17 cellular contexts compared by ENCODE assay signal in genomic region chr5:149254506-149254905, GRCh38. TPM values are rescaled to one million over a fixed set of nuclear protein-coding genes. Genes with fewer than 3 reads are reported as not detected.
DNase-seq lines count a peak whose midpoint lies in the region; ATAC-seq and TF ChIP-seq lines count a peak whose summit lies in the region.
"Had no signal": no experiment of that assay in that cellular context is flagged by ENCODE, and none has a peak within 500 bp of the region (broad histone marks: within the 10 kb centered on the region; RNA-seq: fewer than 3 reads in every experiment).

No MANE protein-coding gene starts in this region.

- peaks cover 34% of the 10 kb centered on the region for H3K4me1 ChIP-seq in adipocyte (ENCODE audit: control insufficient read depth, insufficient read depth, low read length)
- H3K4me1 ChIP-seq: BE2C, gastroesophageal sphincter, right lobe of liver, vagina had no signal

- H3K36me3 Mint-ChIP-seq in HFFc6 (ENCODE audit: low read depth): peaks cover 58% of the 10 kb centered on the region
- H3K36me3 Mint-ChIP-seq in activated T-cell treated with anti-CD3 and anti-CD28 coated beads, Interleukin-2, amount 50 U/mL, for 24 hours (ENCODE audit: low read depth): no peaks in the 10 kb centered on the region
- H3K36me3 Mint-ChIP-seq: naive thymus-derived CD8-positive, alpha-beta T cell had no signal

- peaks cover 38% of the 10 kb centered on the region for H3K4me1 Mint-ChIP-seq in HFFc6 (ENCODE audit: low read depth)
- no peaks in the 10 kb centered on the region for H3K4me1 Mint-ChIP-seq in activated T-cell treated with anti-CD3 and anti-CD28 coated beads, Interleukin-2, amount 50 U/mL, for 24 hours (ENCODE audit: low read depth)

- H3K4me3 Mint-ChIP-seq in HFFc6: no peak overlapping the region
- H3K4me3 Mint-ChIP-seq in activated T-cell treated with anti-CD3 and anti-CD28 coated beads, Interleukin-2, amount 50 U/mL, for 24 hours: no peak overlapping the region
- H3K4me3 Mint-ChIP-seq: naive thymus-derived CD8-positive, alpha-beta T cell; stimulated activated naive CD8-positive, alpha-beta T cell treated with anti-CD3 and anti-CD28 coated beads, Interleukin-15, Interleukin-2, amounts not matched to agents 100 ng/mL and 50 ng/mL, for 24 hours had no signal

- peak; percentile 70 for DNase-seq in AG08395 (ENCODE audit: low spot score)
- peak; percentile 9 for DNase-seq in HFFc6
- peak; percentile 63 for DNase-seq in adipocyte (ENCODE audit: low read depth)
- DNase-seq in iPS-NIHi11 (ENCODE audit: low spot score): peak; percentile 86
- no peak for DNase-seq in activated T-cell treated with anti-CD3 and anti-CD28 coated beads, Interleukin-2, amount 50 U/mL, for 24 hours
- no peak for DNase-seq in T1000 (lab: John Stamatoyannopoulos, UW)
- DNase-seq in NCI-H2227 (lab: John Stamatoyannopoulos, UW; ENCODE audit: unreplicated experiment): no peak
- DNase-seq: activated CD4-positive, CD25-positive, alpha-beta regulatory T cell treated with anti-CD3 and anti-CD28 coated beads, Interleukin-2, amount 50 U/mL, for 72 hours; BE2C; DMS79; dorsolateral prefrontal cortex; right lobe of liver had no signal

- no peak for TF ChIP-seq CTCF in HFFc6 (IDR thresholded peaks at IDR 0.05)

- H3K9me3 Mint-ChIP-seq in HFFc6: no peaks in the 10 kb centered on the region
- H3K9me3 Mint-ChIP-seq in activated T-cell treated with anti-CD3 and anti-CD28 coated beads, Interleukin-2, amount 50 U/mL, for 24 hours: no peaks in the 10 kb centered on the region
- H3K9me3 Mint-ChIP-seq: naive thymus-derived CD8-positive, alpha-beta T cell; stimulated activated naive CD8-positive, alpha-beta T cell treated with anti-CD3 and anti-CD28 coated beads, Interleukin-15, Interleukin-2, amounts not matched to agents 100 ng/mL and 50 ng/mL, for 24 hours had no signal

- no peak overlapping the region for H3K4me3 ChIP-seq in adipocyte (ENCODE audit: low read length)
- H3K4me3 ChIP-seq: dorsolateral prefrontal cortex, gastroesophageal sphincter, right lobe of liver, vagina had no signal

- H3K9ac ChIP-seq in adipocyte (ENCODE audit: low read length): no peak overlapping the region

- ATAC-seq in HG03135 (IDR thresholded peaks at IDR 0.05; ENCODE audit: unreplicated experiment): no peak
- ATAC-seq: gastroesophageal sphincter; naive thymus-derived CD8-positive, alpha-beta T cell had no signal

- no peaks in the 10 kb centered on the region for H3K9me3 ChIP-seq in adipocyte (ENCODE audit: control insufficient read depth, low read length)
- H3K9me3 ChIP-seq: BE2C, gastroesophageal sphincter, right lobe of liver, vagina had no signal

- H3K27me3 ChIP-seq in adipocyte (replicated peaks; ENCODE audit: control insufficient read depth, insufficient read depth, low read length): no peaks in the 10 kb centered on the region
- H3K27me3 ChIP-seq: BE2C, dorsolateral prefrontal cortex, gastroesophageal sphincter, right lobe of liver, vagina had no signal

- H3K36me3 ChIP-seq in adipocyte (ENCODE audit: control insufficient read depth, insufficient read depth, low read length, severe bottlenecking): peaks cover 73% of the 10 kb centered on the region
- H3K36me3 ChIP-seq: BE2C, vagina had no signal

- H3K27ac Mint-ChIP-seq in HFFc6: no peak overlapping the region
- no peak overlapping the region for H3K27ac Mint-ChIP-seq in activated T-cell treated with anti-CD3 and anti-CD28 coated beads, Interleukin-2, amount 50 U/mL, for 24 hours
- H3K27ac Mint-ChIP-seq: naive thymus-derived CD8-positive, alpha-beta T cell; stimulated activated naive CD8-positive, alpha-beta T cell treated with anti-CD3 and anti-CD28 coated beads, Interleukin-15, Interleukin-2, amounts not matched to agents 100 ng/mL and 50 ng/mL, for 24 hours had no signal

- H3K27me3 Mint-ChIP-seq in HFFc6 (ENCODE audit: insufficient read depth): peaks cover 2% of the 10 kb centered on the region; the same call in 1 of the 2 replicates
- no peaks in the 10 kb centered on the region for H3K27me3 Mint-ChIP-seq in activated T-cell treated with anti-CD3 and anti-CD28 coated beads, Interleukin-2, amount 50 U/mL, for 24 hours
- H3K27me3 Mint-ChIP-seq: stimulated activated naive CD8-positive, alpha-beta T cell treated with anti-CD3 and anti-CD28 coated beads, Interleukin-15, Interleukin-2, amounts not matched to agents 100 ng/mL and 50 ng/mL, for 24 hours had no signal

RNA-seq across cellular contexts. Expression of gene AFAP1L1, which starts 17.2 kb away (rescaled TPM):
- total RNA-seq in HFFc6 (2021; fragmentation: NEBNext Ultra II Directional; extraction: Animal tissue kit (Norgen Biotek cat#: 25700)): 1 to 10 TPM; 3.2 to 7.5 (median 5.4) TPM

Comparison
In these comparisons a context has a peak if more than half of its experiments do, and no peak if none do; other contexts are left out.
1. DNase-seq: peak in AG08395 (single experiment), HFFc6 (single experiment), adipocyte (single experiment) and iPS-NIHi11 (single experiment); none in activated T-cell treated with anti-CD3 and anti-CD28 coated beads, Interleukin-2, amount 50 U/mL, for 24 hours (single experiment), T1000 (single experiment) and NCI-H2227 (single experiment).